In the genomic region with DNA sequence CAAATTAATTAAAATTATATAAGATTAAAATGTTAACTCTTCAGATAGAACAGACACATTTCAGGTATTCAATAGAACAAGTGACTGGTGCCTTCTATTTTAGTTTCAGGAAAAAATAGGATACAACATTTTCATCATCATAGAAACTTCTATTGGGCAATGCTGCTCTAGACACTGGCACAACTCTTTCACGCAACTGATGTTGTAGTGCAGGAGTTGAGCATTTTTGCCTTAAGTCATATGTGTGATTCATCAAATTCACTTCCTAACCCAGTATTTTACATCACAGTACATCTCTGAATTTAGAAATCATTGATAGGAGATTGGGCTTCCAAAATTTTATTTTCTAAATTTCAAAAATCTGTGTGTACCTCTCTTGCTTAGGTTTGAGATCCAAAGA, we compare ENCODE assay signal across 1 cellular context.
A peak's percentile ranks its signal among the peaks of the same experiment; 100 is the strongest.
TF ChIP-seq lines count a peak whose summit lies in the region.

No MANE protein-coding gene starts in this region.

TF ChIP-seq in IMR-90, 13 proteins besides CTCF, POLR2A, EP300 and RAD21:
- TF ChIP-seq MAZ (IDR thresholded peaks at IDR 0.05; ENCODE audit: borderline replicate concordance, low read depth, low read length) = no peak
- peak; percentile 82 for TF ChIP-seq CEBPB (IDR thresholded peaks at IDR 0.05; ENCODE audit: low read depth, low read length)
- TF ChIP-seq NFE2L2 (IDR thresholded peaks at IDR 0.05; ENCODE audit: low read depth, low read length) = no peak
